31 cellular contexts compared by ENCODE assay signal in the genomic region with DNA sequence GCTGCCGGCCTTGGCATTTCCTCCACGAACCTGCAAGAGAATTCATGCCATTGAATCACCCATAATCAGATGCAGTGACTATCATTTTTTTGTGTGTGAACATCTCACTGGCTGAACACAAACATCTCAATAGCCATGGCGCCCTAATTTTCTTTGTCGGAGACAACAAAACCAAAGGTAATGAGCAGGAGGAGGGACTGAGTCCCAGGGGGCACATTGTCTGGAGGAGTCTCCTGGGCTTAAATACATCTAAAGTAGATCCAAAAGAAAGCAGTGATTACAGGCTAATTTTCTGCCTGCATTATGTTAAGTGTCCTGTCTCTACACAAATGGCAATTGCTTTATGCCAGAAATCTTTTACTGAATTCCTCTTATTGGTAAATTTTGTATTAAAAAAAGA.
"Had no signal": no experiment of that assay in that cellular context is flagged by ENCODE, and none has a peak within 500 bp of the region (broad histone marks: within the 10 kb centered on the region; RNA-seq: fewer than 3 reads in every experiment).

No MANE protein-coding gene starts in this region.

- H3K79me2 ChIP-seq: hepatocyte had no signal

- H3K9me3 ChIP-seq: gastrocnemius medialis, heart left ventricle, mucosa of descending colon, prostate gland, right atrium auricular region, suprapubic skin, transverse colon, upper lobe of right lung, uterus had no signal

- H3K4me3 ChIP-seq: gastrocnemius medialis, heart left ventricle, hepatocyte, lung, mucosa of descending colon, prostate gland, right atrium auricular region, smooth muscle cell, suprapubic skin, transverse colon, upper lobe of right lung, uterus had no signal

- H3K9me3 Mint-ChIP-seq: endodermal cell, mesothelial cell of epicardium, neural crest cell had no signal

- H3K27me3 Mint-ChIP-seq: naive B cell; stimulated activated naive CD8-positive, alpha-beta T cell treated with anti-CD3 and anti-CD28 coated beads, Interleukin-15, amount 100 ng/mL, for 72 hours had no signal

- H3K27ac Mint-ChIP-seq: endodermal cell; mesothelial cell of epicardium; naive B cell; natural killer cell treated with Interleukin-12 subunit alpha and Interleukin-12 subunit beta and Interleukin-15 and Interleukin-18, amount 100 ng/mL, for 72 hours; stimulated activated naive CD8-positive, alpha-beta T cell treated with anti-CD3 and anti-CD28 coated beads, Interleukin-15, amount 100 ng/mL, for 72 hours had no signal

- H3K27me3 ChIP-seq: gastrocnemius medialis, right atrium auricular region, suprapubic skin, transverse colon, upper lobe of right lung, uterus had no signal

- H3K4me2 ChIP-seq: hepatocyte, smooth muscle cell had no signal

- H3K36me3 Mint-ChIP-seq: mesothelial cell of epicardium; naive B cell; natural killer cell treated with Interleukin-12 subunit alpha and Interleukin-12 subunit beta and Interleukin-15 and Interleukin-18, amount 100 ng/mL, for 72 hours had no signal

- H3K27ac ChIP-seq: epithelial cell of prostate, gastrocnemius medialis, heart left ventricle, hepatocyte, prostate gland, right atrium auricular region, suprapubic skin, transverse colon, upper lobe of right lung, uterus had no signal

- H3K4me1 ChIP-seq: gastrocnemius medialis, heart left ventricle, prostate gland, right atrium auricular region, suprapubic skin, upper lobe of right lung, uterus had no signal

- H3K4me1 Mint-ChIP-seq: mesothelial cell of epicardium; naive B cell; stimulated activated naive CD8-positive, alpha-beta T cell treated with anti-CD3 and anti-CD28 coated beads, Interleukin-15, amount 100 ng/mL, for 72 hours had no signal

- H3K36me3 ChIP-seq: gastrocnemius medialis, heart left ventricle, prostate gland, right atrium auricular region, suprapubic skin, transverse colon, upper lobe of right lung, uterus had no signal

- ATAC-seq: esophagus mucosa; gastrocnemius medialis; heart left ventricle; left lobe of liver; mucosa of descending colon; natural killer cell treated with Interleukin-12 subunit alpha and Interleukin-12 subunit beta and Interleukin-15 and Interleukin-18, amount 100 ng/mL, for 72 hours; sciatic nerve; stimulated activated naive CD8-positive, alpha-beta T cell treated with anti-CD3 and anti-CD28 coated beads, Interleukin-15, amount 100 ng/mL, for 72 hours; upper lobe of right lung had no signal

- H2AFZ ChIP-seq: hepatocyte had no signal

- DNase-seq: effector CD8-positive, alpha-beta T cell; endodermal cell; foreskin fibroblast; gastrocnemius medialis; heart left ventricle; kidney; mesenchymal stem cell; mucosa of descending colon; naive B cell; stimulated activated CD4-positive, alpha-beta T cell treated with anti-CD3 and anti-CD28 coated beads, Interleukin-12 subunit alpha, Interleukin-12 subunit beta, amount 100 ng/mL, for 4 hours; stimulated activated CD4-positive, alpha-beta T cell treated with anti-CD3 and anti-CD28 coated beads, Interleukin-1b, Interleukin-23, amount 100 ng/mL, for 48 hours; stimulated activated CD4-positive, alpha-beta T cell treated with anti-CD3 and anti-CD28 coated beads, Interleukin-4, amount 100 ng/mL, for 1 hour; stimulated activated CD8-positive, alpha-beta memory T cell treated with anti-CD3 and anti-CD28 coated beads, Interleukin-4, amount 100 ng/mL, for 48 hours; stimulated activated naive CD4-positive, alpha-beta T cell; stimulated activated naive CD8-positive, alpha-beta T cell treated with anti-CD3 and anti-CD28 coated beads, Interleukin-15, amount 100 ng/mL, for 72 hours; transverse colon; upper lobe of right lung; uterus had no signal

- H3K4me3 Mint-ChIP-seq: endodermal cell; mesothelial cell of epicardium; naive B cell; natural killer cell treated with Interleukin-12 subunit alpha and Interleukin-12 subunit beta and Interleukin-15 and Interleukin-18, amount 100 ng/mL, for 72 hours; neural crest cell; stimulated activated naive CD8-positive, alpha-beta T cell treated with anti-CD3 and anti-CD28 coated beads, Interleukin-15, amount 100 ng/mL, for 72 hours had no signal
